Comparison of ENCODE assay signal across 11 cellular contexts in the genomic region with DNA sequence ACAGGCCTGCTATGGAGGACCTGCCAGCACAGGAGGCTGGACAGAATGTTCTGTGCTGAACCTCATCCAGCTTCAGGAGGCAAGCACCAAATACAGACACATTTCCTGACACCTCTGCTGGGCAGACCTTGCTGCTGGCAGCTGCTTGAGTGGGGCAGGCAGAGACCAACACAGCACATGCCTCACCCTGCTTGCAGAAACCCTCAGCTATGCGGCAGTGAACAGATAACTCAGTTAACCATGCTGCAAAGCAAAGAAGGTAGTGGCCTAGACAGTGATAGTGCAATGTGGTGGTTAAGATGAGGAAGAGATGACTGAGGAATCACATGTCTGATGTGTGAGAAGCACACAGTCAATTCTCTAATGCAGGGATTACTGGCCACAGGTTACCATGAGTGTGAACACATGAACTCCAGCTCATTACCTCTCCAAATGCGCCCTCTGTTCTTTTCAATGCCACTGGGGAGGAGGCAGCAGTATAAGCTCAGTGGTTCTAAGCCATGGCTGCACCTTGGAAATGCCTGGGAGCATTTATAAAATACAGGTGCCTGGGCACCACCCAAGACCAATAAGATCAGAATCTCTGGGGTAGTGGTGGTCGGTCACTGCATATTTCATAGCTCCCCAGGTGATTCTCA.
"Had no signal": no experiment of that assay in that cellular context is flagged by ENCODE, and none has a peak within 500 bp of the region (broad histone marks: within the 10 kb centered on the region; RNA-seq: fewer than 3 reads in every experiment).

No MANE protein-coding gene starts in this region.

- ATAC-seq: T-helper 17 cell had no signal

- DNase-seq: activated B cell treated with CpG ODN at 0.5 μM for 24 hours; activated CD4-positive, alpha-beta T cell treated with anti-CD3 and anti-CD28 coated beads, Interleukin-2, amount 50 U/mL, for 1 hour; activated gamma-delta T cell; activated T-cell treated with anti-CD3 and anti-CD28 coated beads, Interleukin-2, amount 50 U/mL, for 24 hours; esophagus squamous epithelium; head of caudate nucleus; islet precursor cell; ovary; retina; T-helper 17 cell had no signal

- H3K27me3 ChIP-seq: esophagus squamous epithelium, ovary had no signal

- H3K4me3 ChIP-seq: esophagus squamous epithelium, ovary, smooth muscle cell had no signal

- H3K9me3 ChIP-seq: esophagus squamous epithelium, ovary had no signal

- H3K27ac ChIP-seq: esophagus squamous epithelium, ovary had no signal

- H3K36me3 ChIP-seq: esophagus squamous epithelium, ovary had no signal

- H3K4me1 ChIP-seq: esophagus squamous epithelium had no signal
